In the genomic region with DNA sequence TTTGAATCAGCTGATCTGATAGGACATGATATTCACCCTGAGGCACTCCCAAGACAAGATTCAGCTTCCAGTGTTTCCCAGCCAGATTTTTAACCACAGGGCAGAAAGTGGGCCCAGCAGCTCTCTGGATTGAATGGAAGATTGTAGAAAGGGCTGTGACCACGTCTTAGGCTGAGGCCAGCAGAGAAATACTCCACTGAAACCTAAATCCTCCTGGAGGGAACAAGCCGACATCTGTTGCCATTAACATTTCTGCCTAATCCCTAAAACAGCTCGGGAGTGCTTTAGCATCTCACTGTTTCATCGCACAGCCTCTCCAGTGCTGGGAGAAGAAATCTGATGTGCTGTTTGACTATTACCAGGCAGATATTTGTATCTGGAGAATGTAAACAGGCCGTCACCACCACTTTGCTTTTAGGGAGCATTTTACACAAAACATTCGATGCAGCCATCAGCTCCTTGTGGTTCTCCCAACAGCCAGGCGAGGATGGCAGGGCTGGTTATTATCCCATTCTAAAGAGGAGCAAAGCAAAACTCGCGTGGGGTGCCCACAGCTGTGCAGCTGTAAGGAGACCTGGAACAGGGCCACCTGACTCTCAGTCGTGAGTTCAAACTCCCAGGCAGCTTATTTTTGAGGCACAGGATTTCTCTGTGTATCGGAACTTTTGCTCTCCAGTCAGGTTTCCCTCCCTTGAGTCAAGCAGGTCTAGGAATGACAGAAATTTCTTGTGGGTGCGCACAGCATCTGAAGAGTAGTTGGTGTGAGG, we compare ENCODE assay signal across 14 cellular contexts.
DNase-seq lines count a peak whose midpoint lies in the region; ATAC-seq and TF ChIP-seq lines count a peak whose summit lies in the region.
"Had no signal": no experiment of that assay in that cellular context is flagged by ENCODE, and none has a peak within 500 bp of the region (broad histone marks: within the 10 kb centered on the region; RNA-seq: fewer than 3 reads in every experiment).

No MANE protein-coding gene starts in this region.

- TF ChIP-seq EP300 in SK-N-SH (IDR thresholded peaks at IDR 0.05; ENCODE audit: borderline replicate concordance in 1 of 2, low read depth in 1 of 2, low read length in 1 of 2), result no peak

- peaks cover 17 to 22% of the 10 kb centered on the region in 2 experiments; a peak in 2 of 4 replicates for H3K4me1 ChIP-seq in SK-N-SH (ENCODE audit: control insufficient read depth in 1 of 2, insufficient read depth in 2 of 2, low read depth in 1 of 2, low read length in 1 of 2)
- peaks cover 7% of the 10 kb centered on the region for H3K4me1 ChIP-seq in right cardiac atrium (ENCODE audit: control insufficient read depth, insufficient read depth, low read length)

- no peaks in the 10 kb centered on the region for H4K20me1 ChIP-seq in SK-N-SH (ENCODE audit: insufficient read depth)

- no peak for TF ChIP-seq CTCF in SK-N-SH (IDR thresholded peaks at IDR 0.05)

- H3K9me3 ChIP-seq in SK-N-SH (no peaks in the 10 kb centered on the region), right cardiac atrium (ENCODE audit: control insufficient read depth, low read length) (no peaks in the 10 kb centered on the region)

- WGBS in SK-N-SH (ENCODE audit: low lambda C conversion rate), result 90% methylated on average over 11 of the region's 12 CpGs
- 77% methylated on average over 12 of the region's 12 CpGs for WGBS in right cardiac atrium

- ATAC-seq in SK-N-SH treated with all-trans-retinoic acid at 6 μM for 48 hours, result no peak; the same call in 2 of the 3 replicates
- ATAC-seq in activated T-helper 17 cell treated with anti-CD3 and anti-CD28 coated beads, Interleukin-2, amount 50 U/mL, for 72 hours (replicated peaks), result no peak
- ATAC-seq in right cardiac atrium, result no peak
- ATAC-seq in GM18873 (IDR thresholded peaks at IDR 0.05; ENCODE audit: low FRiP score, unreplicated experiment), result no peak

- DNase-seq in SK-N-SH, result peak; percentile 49
- DNase-seq in right cardiac atrium, result no peak
- no peak for DNase-seq in activated naive CD4-positive, alpha-beta T cell treated with anti-CD3 and anti-CD28 coated beads, Interleukin-2, amount 10 ng/mL, durations not matched to agents 7 days and 5 days
- no peak for DNase-seq in activated CD4-positive, alpha-beta memory T cell treated with anti-CD3 and anti-CD28 coated beads, Interleukin-2, amount 10 ng/mL, durations not matched to agents 7 days and 5 days
- DNase-seq: activated gamma-delta T cell treated with Interleukin-2 at 50 U/mL for 16 hours, OCI-M1, T-helper 1 cell had no signal

- no peaks in the 10 kb centered on the region for H3K9me3 Mint-ChIP-seq in activated T-helper 17 cell treated with anti-CD3 and anti-CD28 coated beads, Interleukin-2, amount 50 U/mL, for 72 hours
- peaks cover 1% of the 10 kb centered on the region for H3K9me3 Mint-ChIP-seq in activated naive CD4-positive, alpha-beta T cell treated with anti-CD3 and anti-CD28 coated beads, Interleukin-2, amount 10 ng/mL, durations not matched to agents 7 days and 5 days
- no peaks in the 10 kb centered on the region for H3K9me3 Mint-ChIP-seq in activated CD4-positive, alpha-beta memory T cell treated with anti-CD3 and anti-CD28 coated beads, Interleukin-2, amount 10 ng/mL, durations not matched to agents 7 days and 5 days
- H3K9me3 Mint-ChIP-seq: central memory CD8-positive, alpha-beta T cell; stimulated activated naive CD8-positive, alpha-beta T cell treated with anti-CD3 and anti-CD28 coated beads, Interleukin-15, Interleukin-2, amounts not matched to agents 100 ng/mL and 50 ng/mL, for 24 hours had no signal

- H3K4me3 ChIP-seq in SK-N-SH (ENCODE audit: low read depth in 2 of 2, low read length in 1 of 2) (no peak overlapping the region), right cardiac atrium (ENCODE audit: low read length) (no peak overlapping the region)

- CTCF ChIA-PET in SK-N-SH (lab: Yijun Ruan, JAX), result interaction anchor here (0.8 to 1.3 kb wide), 3 partner anchors 10 to 321 kb away, joined by 3 read pairs; no protein-coding TSS in a partner anchor
- CTCF ChIA-PET in activated naive CD4-positive, alpha-beta T cell treated with anti-CD3 and anti-CD28 coated beads, Interleukin-2, amount 10 ng/mL, durations not matched to agents 7 days and 5 days (lab: Charles Lee), result no interaction called here
- CTCF ChIA-PET in activated CD4-positive, alpha-beta memory T cell treated with anti-CD3 and anti-CD28 coated beads, Interleukin-2, amount 10 ng/mL, durations not matched to agents 7 days and 5 days (lab: Charles Lee), result interaction anchor here (1.0 kb wide), 1 partner anchor 109 kb away, joined by 3 read pairs; no protein-coding TSS in a partner anchor

- H3K27me3 ChIP-seq in SK-N-SH (ENCODE audit: insufficient read depth), result no peaks in the 10 kb centered on the region
- no peaks in the 10 kb centered on the region for H3K27me3 ChIP-seq in right cardiac atrium (ENCODE audit: control insufficient read depth, insufficient read depth)

- no peak overlapping the region for H3K4me3 Mint-ChIP-seq in activated T-helper 17 cell treated with anti-CD3 and anti-CD28 coated beads, Interleukin-2, amount 50 U/mL, for 72 hours
- no peak overlapping the region for H3K4me3 Mint-ChIP-seq in activated naive CD4-positive, alpha-beta T cell treated with anti-CD3 and anti-CD28 coated beads, Interleukin-2, amount 10 ng/mL, durations not matched to agents 7 days and 5 days
- no peak overlapping the region for H3K4me3 Mint-ChIP-seq in activated CD4-positive, alpha-beta memory T cell treated with anti-CD3 and anti-CD28 coated beads, Interleukin-2, amount 10 ng/mL, durations not matched to agents 7 days and 5 days
- H3K4me3 Mint-ChIP-seq: central memory CD8-positive, alpha-beta T cell; stimulated activated naive CD8-positive, alpha-beta T cell treated with anti-CD3 and anti-CD28 coated beads, Interleukin-15, Interleukin-2, amounts not matched to agents 100 ng/mL and 50 ng/mL, for 24 hours had no signal

- no peaks in the 10 kb centered on the region for H3K36me3 ChIP-seq in SK-N-SH (replicated peaks in 1 of 2; ENCODE audit: control insufficient read depth in 1 of 2, insufficient read depth in 2 of 2, low read length in 1 of 2)

- H3K9me2 ChIP-seq in SK-N-SH, result no peaks in the 10 kb centered on the region

- H3K4me2 ChIP-seq in SK-N-SH, result no peak overlapping the region

- TF ChIP-seq RAD21 in SK-N-SH (IDR thresholded peaks at IDR 0.05; ENCODE audit: low read length), result no peak

- H3K27ac Mint-ChIP-seq in activated T-helper 17 cell treated with anti-CD3 and anti-CD28 coated beads, Interleukin-2, amount 50 U/mL, for 72 hours, result peak overlapping the region; percentile 43
- H3K27ac Mint-ChIP-seq in activated naive CD4-positive, alpha-beta T cell treated with anti-CD3 and anti-CD28 coated beads, Interleukin-2, amount 10 ng/mL, durations not matched to agents 7 days and 5 days, result no peak overlapping the region
- H3K27ac Mint-ChIP-seq in activated CD4-positive, alpha-beta memory T cell treated with anti-CD3 and anti-CD28 coated beads, Interleukin-2, amount 10 ng/mL, durations not matched to agents 7 days and 5 days, result no peak overlapping the region
- H3K27ac Mint-ChIP-seq: stimulated activated naive CD8-positive, alpha-beta T cell treated with anti-CD3 and anti-CD28 coated beads, Interleukin-15, Interleukin-2, amounts not matched to agents 100 ng/mL and 50 ng/mL, for 24 hours had no signal

- H3K36me3 Mint-ChIP-seq in activated T-helper 17 cell treated with anti-CD3 and anti-CD28 coated beads, Interleukin-2, amount 50 U/mL, for 72 hours (ENCODE audit: low read depth), result no peaks in the 10 kb centered on the region
- H3K36me3 Mint-ChIP-seq in activated naive CD4-positive, alpha-beta T cell treated with anti-CD3 and anti-CD28 coated beads, Interleukin-2, amount 10 ng/mL, durations not matched to agents 7 days and 5 days, result peaks cover 12% of the 10 kb centered on the region
- H3K36me3 Mint-ChIP-seq in activated CD4-positive, alpha-beta memory T cell treated with anti-CD3 and anti-CD28 coated beads, Interleukin-2, amount 10 ng/mL, durations not matched to agents 7 days and 5 days (ENCODE audit: low read depth), result no peaks in the 10 kb centered on the region

- no peak overlapping the region for H3K27ac ChIP-seq in SK-N-SH (ENCODE audit: low read depth in 2 of 2, low read length in 1 of 2)
- peak overlapping the region; percentile 91 for H3K27ac ChIP-seq in right cardiac atrium (ENCODE audit: low read length)
- peak overlapping the region; percentile 19 for H3K27ac ChIP-seq in temporal lobe (ENCODE audit: low read depth, low read length)
- H3K27ac ChIP-seq: 22Rv1 had no signal

- H2AFZ ChIP-seq in SK-N-SH (ENCODE audit: low read depth), result no peak overlapping the region

- H3K27me3 Mint-ChIP-seq in activated T-helper 17 cell treated with anti-CD3 and anti-CD28 coated beads, Interleukin-2, amount 50 U/mL, for 72 hours, result no peaks in the 10 kb centered on the region
- H3K27me3 Mint-ChIP-seq in activated naive CD4-positive, alpha-beta T cell treated with anti-CD3 and anti-CD28 coated beads, Interleukin-2, amount 10 ng/mL, durations not matched to agents 7 days and 5 days, result peaks cover 20% of the 10 kb centered on the region
- H3K27me3 Mint-ChIP-seq in activated CD4-positive, alpha-beta memory T cell treated with anti-CD3 and anti-CD28 coated beads, Interleukin-2, amount 10 ng/mL, durations not matched to agents 7 days and 5 days, result peaks cover 10% of the 10 kb centered on the region
- H3K27me3 Mint-ChIP-seq: central memory CD8-positive, alpha-beta T cell; stimulated activated naive CD8-positive, alpha-beta T cell treated with anti-CD3 and anti-CD28 coated beads, Interleukin-15, Interleukin-2, amounts not matched to agents 100 ng/mL and 50 ng/mL, for 24 hours had no signal

- POLR2A ChIA-PET in SK-N-SH (lab: Yijun Ruan, JAX), result interaction anchor here (0.6 kb wide), 1 partner anchor 337 kb away, joined by 3 read pairs; no protein-coding TSS in a partner anchor
- POLR2A ChIA-PET in activated CD4-positive, alpha-beta memory T cell treated with anti-CD3 and anti-CD28 coated beads, Interleukin-2, amount 10 ng/mL, durations not matched to agents 7 days and 5 days (lab: Charles Lee), result no interaction called here

- H3K79me2 ChIP-seq in SK-N-SH (ENCODE audit: insufficient read depth), result no peaks in the 10 kb centered on the region

- H3F3A ChIP-seq in SK-N-SH (replicated peaks; ENCODE audit: insufficient read depth), result peaks cover 20% of the 10 kb centered on the region

- intact Hi-C loops in right cardiac atrium (cut with DNase I), result no loop called here

- H3K9ac ChIP-seq in SK-N-SH, result no peak overlapping the region

- peaks cover 27% of the 10 kb centered on the region for H3K4me1 Mint-ChIP-seq in activated T-helper 17 cell treated with anti-CD3 and anti-CD28 coated beads, Interleukin-2, amount 50 U/mL, for 72 hours
- peaks cover 66% of the 10 kb centered on the region for H3K4me1 Mint-ChIP-seq in activated naive CD4-positive, alpha-beta T cell treated with anti-CD3 and anti-CD28 coated beads, Interleukin-2, amount 10 ng/mL, durations not matched to agents 7 days and 5 days
- peaks cover 56% of the 10 kb centered on the region for H3K4me1 Mint-ChIP-seq in activated CD4-positive, alpha-beta memory T cell treated with anti-CD3 and anti-CD28 coated beads, Interleukin-2, amount 10 ng/mL, durations not matched to agents 7 days and 5 days

TF ChIP-seq in SK-N-SH, 30 proteins besides CTCF, POLR2A, EP300 and RAD21 (continues in another document):
- TF ChIP-seq TCF12 (IDR thresholded peaks at IDR 0.05), result peak; percentile 11; the same call in 1 of the 2 replicates

Comparison
In these comparisons a context has a peak if more than half of its experiments do, and no peak if none do; other contexts are left out.
1. H3K27ac ChIP-seq: peak in right cardiac atrium (single experiment) and temporal lobe (single experiment); none in SK-N-SH (0 of 2).